21 cellular contexts compared by ENCODE assay signal in the genomic region with DNA sequence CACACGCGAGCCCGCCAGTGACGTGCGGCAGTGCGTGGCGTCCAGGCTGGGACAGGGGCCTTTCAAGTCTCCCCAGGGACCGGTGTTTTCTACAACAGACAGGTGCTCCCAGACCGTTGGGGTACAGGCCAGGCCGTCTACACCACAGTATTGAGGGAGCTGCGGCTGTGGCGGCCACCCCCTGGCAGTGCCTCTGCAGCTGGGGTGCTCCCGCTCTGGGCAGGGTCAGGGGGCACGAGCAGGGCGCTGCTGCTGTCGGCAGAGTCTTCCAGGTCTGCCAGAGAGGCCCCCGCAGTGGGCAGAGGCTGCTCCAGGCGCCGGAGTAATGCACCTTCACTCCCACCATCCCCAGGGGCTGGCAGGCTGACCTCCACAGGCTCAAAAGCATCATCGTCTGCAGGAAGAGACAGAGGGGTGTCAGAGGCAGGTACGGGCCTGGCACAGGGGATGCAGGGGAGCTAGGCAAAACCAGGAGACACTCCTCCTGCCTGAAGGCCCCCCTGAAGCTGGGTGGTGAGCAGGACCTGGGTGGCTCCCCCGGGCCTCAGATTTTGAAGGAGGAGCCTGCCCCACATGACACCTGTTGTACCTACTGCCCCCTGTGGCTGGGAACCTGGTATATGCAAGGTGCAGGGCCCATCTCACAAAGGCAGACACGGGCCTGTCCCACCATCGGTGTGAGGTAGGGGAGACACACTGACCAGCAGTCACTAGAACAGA.
A peak's percentile ranks its signal among the peaks of the same experiment; 100 is the strongest.
DNase-seq lines count a peak whose midpoint lies in the region; ATAC-seq and TF ChIP-seq lines count a peak whose summit lies in the region.
"Had no signal": no experiment of that assay in that cellular context is flagged by ENCODE, and none has a peak within 500 bp of the region (broad histone marks: within the 10 kb centered on the region; RNA-seq: fewer than 3 reads in every experiment).

No MANE protein-coding gene starts in this region.

- TF ChIP-seq POLR2A in prostate gland (IDR thresholded peaks at IDR 0.05), result no peak

- no peaks in the 10 kb centered on the region for H3K27me3 ChIP-seq in Karpas-422 (ENCODE audit: low read length)
- no peaks in the 10 kb centered on the region for H3K27me3 ChIP-seq in foreskin keratinocyte
- no peaks in the 10 kb centered on the region for H3K27me3 ChIP-seq in prostate gland (replicated peaks; ENCODE audit: insufficient read depth)
- H3K27me3 ChIP-seq: BLaER1 treated with 17β-estradiol and CSF1 and Interleukin-3, amounts not matched to agents 10 nM and 100 nM; hepatocyte; MG63; neutrophil; transverse colon had no signal

- H2AFZ ChIP-seq in Karpas-422 (ENCODE audit: low read length), result no peak overlapping the region
- H2AFZ ChIP-seq: hepatocyte had no signal

- no peak for ATAC-seq in foreskin keratinocyte
- no peak for ATAC-seq in HG02798 (IDR thresholded peaks at IDR 0.05; ENCODE audit: poor library complexity, unreplicated experiment)
- ATAC-seq: activated CD8-positive, alpha-beta memory T cell treated with anti-CD3 and anti-CD28 coated beads, Interleukin-2, amount 10 ng/mL, durations not matched to agents 7 days and 5 days; activated T-helper 17 cell treated with anti-CD3 and anti-CD28 coated beads, Interleukin-2, amount 50 U/mL, for 72 hours; stimulated activated naive CD8-positive, alpha-beta T cell treated with anti-CD3 and anti-CD28 coated beads, Interleukin-15, amount 100 ng/mL, for 72 hours had no signal

- no peaks in the 10 kb centered on the region for H3K9me2 ChIP-seq in Karpas-422 (replicated peaks; ENCODE audit: insufficient read depth, low read length)

- H3K4me1 ChIP-seq in Karpas-422 (ENCODE audit: low read length) (no peaks in the 10 kb centered on the region), foreskin keratinocyte (no peaks in the 10 kb centered on the region), prostate gland (replicated peaks) (no peaks in the 10 kb centered on the region)
- H3K4me1 ChIP-seq: transverse colon had no signal

- no peaks in the 10 kb centered on the region for H3K79me2 ChIP-seq in Karpas-422 (ENCODE audit: low read length)
- H3K79me2 ChIP-seq: hepatocyte had no signal

- no peak overlapping the region for H3K9ac ChIP-seq in Karpas-422 (ENCODE audit: low read length)
- H3K9ac ChIP-seq: BLaER1 treated with 17β-estradiol and CSF1 and Interleukin-3, amounts not matched to agents 10 nM and 100 nM had no signal

- H3K36me3 ChIP-seq in Karpas-422 (ENCODE audit: insufficient read depth, low read length) (no peaks in the 10 kb centered on the region), prostate gland (peaks cover 19 to 25% of the 10 kb centered on the region in 2 donors)
- H3K36me3 ChIP-seq: MG63 had no signal

- H3K9me3 ChIP-seq in Karpas-422 (ENCODE audit: low read length), result no peaks in the 10 kb centered on the region
- no peaks in the 10 kb centered on the region for H3K9me3 ChIP-seq in prostate gland
- H3K9me3 ChIP-seq: BLaER1 treated with 17β-estradiol and CSF1 and Interleukin-3, amounts not matched to agents 10 nM and 100 nM; MG63; neutrophil; transverse colon had no signal

- intact Hi-C loops in posterior vena cava (cut with DNase I) (no loop called here), prostate gland (cut with DNase I) (no loop called here)

- H4K20me1 ChIP-seq in Karpas-422 (ENCODE audit: insufficient read depth, low read depth, low read length), result 0 out of 2 replicates have a peak, but pooled peaks cover 7% of the 10 kb centered on the region

- H3K4me2 ChIP-seq in Karpas-422 (ENCODE audit: low read depth, low read length, poor library complexity, severe bottlenecking), result no peak overlapping the region
- H3K4me2 ChIP-seq: BLaER1 treated with 17β-estradiol and CSF1 and Interleukin-3, amounts not matched to agents 10 nM and 100 nM; hepatocyte had no signal

- WGBS in prostate gland, result 86% methylated on average over 24 of the region's 24 CpGs

- peak; percentile 21 for DNase-seq in D341Med (ENCODE audit: low spot score)
- peak; percentile 45 for DNase-seq in Karpas-422
- no peak for DNase-seq in foreskin keratinocyte
- DNase-seq in posterior vena cava (ENCODE audit: low spot score), result peak; percentile 74
- DNase-seq in prostate gland (ENCODE audit: low spot score), result no peak
- no peak for DNase-seq in T-helper 9 cell
- no peak for DNase-seq in NCI-H1694 (lab: John Stamatoyannopoulos, UW)
- DNase-seq: ACHN; activated CD4-positive, alpha-beta T cell treated with anti-CD3 and anti-CD28 coated beads for 48 hours; activated CD8-positive, alpha-beta memory T cell treated with anti-CD3 and anti-CD28 coated beads, Interleukin-2, amount 10 ng/mL, durations not matched to agents 7 days and 5 days; MG63; NCI-H1417 treated with DMSO at 0.1 percent for 48 hours; NCI-H526; SHP77 treated with DMSO at 0.1 percent for 48 hours; stimulated activated naive CD8-positive, alpha-beta T cell treated with anti-CD3 and anti-CD28 coated beads, Interleukin-15, amount 100 ng/mL, for 72 hours; transverse colon had no signal

- H3K4me3 ChIP-seq in Karpas-422 (ENCODE audit: low read length) (no peak overlapping the region), prostate gland (no peak overlapping the region)
- H3K4me3 ChIP-seq: BLaER1 treated with 17β-estradiol and CSF1 and Interleukin-3, amounts not matched to agents 10 nM and 100 nM; hepatocyte; MG63; transverse colon had no signal

- no peak overlapping the region for H3K27ac ChIP-seq in Karpas-422 (ENCODE audit: low read length)
- no peak overlapping the region for H3K27ac ChIP-seq in foreskin keratinocyte
- no peak overlapping the region for H3K27ac ChIP-seq in prostate gland
- H3K27ac ChIP-seq: BLaER1 treated with 17β-estradiol and CSF1 and Interleukin-3, amounts not matched to agents 10 nM and 100 nM; hepatocyte; neutrophil; transverse colon had no signal

- TF ChIP-seq CTCF in foreskin keratinocyte (conservative IDR thresholded peaks at IDR 0.05), result peak; percentile 19
- TF ChIP-seq CTCF in prostate gland (IDR thresholded peaks at IDR 0.05), result no peak

Comparison
In these comparisons a context has a peak if more than half of its experiments do, and no peak if none do; other contexts are left out.
1. DNase-seq: peak in D341Med (single experiment), Karpas-422 (single experiment) and posterior vena cava (single experiment); none in foreskin keratinocyte (0 of 2), prostate gland (single experiment), T-helper 9 cell (single experiment) and NCI-H1694 (single experiment).